In the genomic region with DNA sequence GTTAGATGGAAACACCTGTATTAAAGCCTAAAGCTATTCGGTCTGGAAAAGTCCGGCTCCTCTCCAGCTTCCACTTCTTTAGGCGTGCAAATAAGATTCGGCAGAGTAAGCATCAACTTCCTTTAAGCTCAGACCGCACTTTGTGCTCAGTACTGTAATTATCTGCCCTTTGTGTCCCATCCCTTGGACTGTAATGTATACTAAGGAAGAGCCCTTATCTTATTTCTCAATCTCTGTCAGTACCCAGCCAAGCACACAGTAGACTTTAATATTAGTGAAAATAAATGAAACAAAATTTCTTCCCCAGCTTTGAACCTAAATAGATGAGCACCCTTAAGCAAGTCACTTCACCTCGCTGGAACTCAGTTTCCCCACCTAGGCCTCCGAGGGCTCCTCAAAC, we compare ENCODE assay signal across 8 cellular contexts. TPM values are rescaled to one million over a fixed set of nuclear protein-coding genes. Genes with fewer than 3 reads are reported as not detected.
DNase-seq lines count a peak whose midpoint lies in the region; ATAC-seq and TF ChIP-seq lines count a peak whose summit lies in the region.

No MANE protein-coding gene starts in this region.

- no peak for TF ChIP-seq CTCF in GM12875 (IDR thresholded peaks at IDR 0.05; ENCODE audit: borderline replicate concordance, insufficient read depth, low read depth, low read length)

- ATAC-seq in HG02840 (IDR thresholded peaks at IDR 0.05; ENCODE audit: low FRiP score, unreplicated experiment) = peak; percentile 23
- peak; percentile 9 to 18 for ATAC-seq in natural killer cell treated with Interleukin-12 subunit alpha and Interleukin-12 subunit beta and Interleukin-15 and Interleukin-18, amount 100 ng/mL, for 72 hours
- ATAC-seq in GM18873 (IDR thresholded peaks at IDR 0.05; ENCODE audit: low FRiP score, unreplicated experiment) = no peak

- H3K36me3 Mint-ChIP-seq in natural killer cell treated with Interleukin-12 subunit alpha and Interleukin-12 subunit beta and Interleukin-15 and Interleukin-18, amount 100 ng/mL, for 72 hours = peaks cover 11% of the 10 kb centered on the region

- H3K27ac ChIP-seq in SJSA1 = peak overlapping the region; percentile 7; the same call in 1 of the 2 replicates
- H3K27ac ChIP-seq in esophagus (ENCODE audit: low read depth in 2 of 2, low read length in 1 of 2) = peak overlapping the region; percentile 69 to 95

- H3K9me3 Mint-ChIP-seq in natural killer cell treated with Interleukin-12 subunit alpha and Interleukin-12 subunit beta and Interleukin-15 and Interleukin-18, amount 100 ng/mL, for 72 hours = no peaks in the 10 kb centered on the region

- H3K27ac Mint-ChIP-seq in natural killer cell treated with Interleukin-12 subunit alpha and Interleukin-12 subunit beta and Interleukin-15 and Interleukin-18, amount 100 ng/mL, for 72 hours = peak overlapping the region; percentile 87 to 94

- H3K27me3 Mint-ChIP-seq in natural killer cell treated with Interleukin-12 subunit alpha and Interleukin-12 subunit beta and Interleukin-15 and Interleukin-18, amount 100 ng/mL, for 72 hours = no peaks in the 10 kb centered on the region

- peak in 1 of 2 experiments; percentile 11 for DNase-seq in SJSA1 (ENCODE audit: low read depth in 1 of 2, low spot score in 2 of 2)
- no peak for DNase-seq in natural killer cell treated with Interleukin-12 subunit alpha and Interleukin-12 subunit beta and Interleukin-15 and Interleukin-18, amount 100 ng/mL, for 72 hours (ENCODE audit: low spot score)
- no peak for DNase-seq in hepatic stellate cell (ENCODE audit: low spot score)
- DNase-seq in UCSD-AML1 (lab: John Stamatoyannopoulos, UW; ENCODE audit: unreplicated experiment) = no peak

- H3K36me3 ChIP-seq in SJSA1 (no peaks in the 10 kb centered on the region), esophagus (ENCODE audit: control insufficient read depth in 2 of 2, insufficient read depth in 2 of 2, low read length in 1 of 2) (no peaks in the 10 kb centered on the region)

- H3K9me3 ChIP-seq in SJSA1 (replicated peaks) (no peaks in the 10 kb centered on the region), esophagus (ENCODE audit: control insufficient read depth in 2 of 2, insufficient read depth in 1 of 2, low read depth in 1 of 2, low read length in 1 of 2) (no peaks in the 10 kb centered on the region)

- peak overlapping the region; percentile 90 for H3K4me3 Mint-ChIP-seq in natural killer cell treated with Interleukin-12 subunit alpha and Interleukin-12 subunit beta and Interleukin-15 and Interleukin-18, amount 100 ng/mL, for 72 hours

- peaks cover 26 to 35% of the 10 kb centered on the region in 2 donors for H3K4me1 Mint-ChIP-seq in natural killer cell treated with Interleukin-12 subunit alpha and Interleukin-12 subunit beta and Interleukin-15 and Interleukin-18, amount 100 ng/mL, for 72 hours (ENCODE audit: low read depth in 2 of 2)

- H3K4me3 ChIP-seq in GM12875 (ENCODE audit: low read depth, low read length) (peak overlapping the region; percentile 62), SJSA1 (peak overlapping the region; percentile 48), esophagus (ENCODE audit: low read depth in 1 of 2, low read length in 2 of 2) (peak overlapping the region; percentile 59 to 92)

- WGBS in esophagus, 2 donors = 1 to 5% methylated on average over 7 of the region's 7 CpGs

- H3K4me1 ChIP-seq in SJSA1 (replicated peaks) = peaks cover 5% of the 10 kb centered on the region; the same call in 1 of the 2 replicates
- H3K4me1 ChIP-seq in esophagus (ENCODE audit: control insufficient read depth in 2 of 2, insufficient read depth in 2 of 2, low read length in 1 of 2) = peaks cover 0 to 3% of the 10 kb centered on the region in 2 donors

- H3K27me3 ChIP-seq in SJSA1 (replicated peaks) = no peaks in the 10 kb centered on the region
- H3K27me3 ChIP-seq in esophagus (ENCODE audit: control insufficient read depth in 1 of 2, insufficient read depth in 2 of 2, low read length in 2 of 2) = no peaks in the 10 kb centered on the region

RNA-seq across cellular contexts. Expression of gene RIGI, which starts 0.5 kb away (rescaled TPM):
- 3.2 and 6.3 TPM in 2 replicates for total RNA-seq in SJSA1 (2014; rRNA removed; shearing (Covaris generic))
- polyA plus RNA-seq in esophagus = 1 to 10 TPM; 4.5 to 4.7 TPM
- 1 to 10 TPM; 7.9 to 9.2 TPM for total RNA-seq in natural killer cell treated with Interleukin-12 subunit alpha and Interleukin-12 subunit beta and Interleukin-15 and Interleukin-18, amount 100 ng/mL, for 72 hours

RNA-seq across cellular contexts. Expression of gene SMIM27, which starts 26.6 kb away (rescaled TPM):
- 0.16 and 2.0 TPM in 2 replicates for total RNA-seq in SJSA1 (2014; rRNA removed; shearing (Covaris generic))
- 1 to 10 TPM; 4.4 to 5.4 TPM for polyA plus RNA-seq in esophagus
- total RNA-seq in natural killer cell treated with Interleukin-12 subunit alpha and Interleukin-12 subunit beta and Interleukin-15 and Interleukin-18, amount 100 ng/mL, for 72 hours = 1 to 10 TPM; 6.4 to 9.1 TPM

RNA-seq across cellular contexts. Expression of gene TOPORS, which starts 26.9 kb away (rescaled TPM):
- 14.2 and 14.7 TPM in 2 replicates for total RNA-seq in SJSA1 (2014; rRNA removed; shearing (Covaris generic))
- 1 to 10 TPM; 5.7 to 6.5 TPM for polyA plus RNA-seq in esophagus
- 10 to 100 TPM; 11.3 to 12.1 TPM for total RNA-seq in natural killer cell treated with Interleukin-12 subunit alpha and Interleukin-12 subunit beta and Interleukin-15 and Interleukin-18, amount 100 ng/mL, for 72 hours

RNA-seq across cellular contexts. Expression of gene NDUFB6, which starts 47.5 kb away (rescaled TPM):
- total RNA-seq in SJSA1 (2014; rRNA removed; shearing (Covaris generic)) = 70.3 and 74.9 TPM in 2 replicates
- 10 to 100 TPM; 26.2 to 37.4 TPM for polyA plus RNA-seq in esophagus
- 10 to 100 TPM; 28.9 to 33.8 TPM for total RNA-seq in natural killer cell treated with Interleukin-12 subunit alpha and Interleukin-12 subunit beta and Interleukin-15 and Interleukin-18, amount 100 ng/mL, for 72 hours
